26 cellular contexts compared by ENCODE assay signal in genomic region chr13:21100994-21101757, GRCh38. TPM values are rescaled to one million over a fixed set of nuclear protein-coding genes. Genes with fewer than 3 reads are reported as not detected.
DNase-seq lines count a peak whose midpoint lies in the region; ATAC-seq, FAIRE-seq and TF ChIP-seq lines count a peak whose summit lies in the region.
"Had no signal": no experiment of that assay in that cellular context is flagged by ENCODE, and none has a peak within 500 bp of the region (broad histone marks: within the 10 kb centered on the region; RNA-seq: fewer than 3 reads in every experiment).

No MANE protein-coding gene starts in this region.

- H3K36me3 ChIP-seq in HepG2 (replicated peaks in 1 of 2; ENCODE audit: control insufficient read depth in 1 of 2, insufficient read depth in 2 of 2, low read length in 2 of 2) (no peaks in the 10 kb centered on the region), right lobe of liver (no peaks in the 10 kb centered on the region), testis (ENCODE audit: low read depth, missing control alignments) (no peaks in the 10 kb centered on the region)
- H3K36me3 ChIP-seq: BE2C; BLaER1 treated with 17β-estradiol and CSF1 and Interleukin-3, amounts not matched to agents 10 nM and 100 nM had no signal

- no TSS peak for BruUV-seq in HepG2 (replicated peaks; lab: Mats Ljungman, UMichigan)

- no peak for TF ChIP-seq CTCF in HepG2 (CRISPR knock-in tag; IDR thresholded peaks at IDR 0.05)
- TF ChIP-seq CTCF in right lobe of liver (IDR thresholded peaks at IDR 0.05): no peak
- TF ChIP-seq CTCF in chondrocyte (IDR thresholded peaks at IDR 0.05): no peak
- TF ChIP-seq CTCF in natural killer cell (IDR thresholded peaks at IDR 0.05): no peak
- no peak for TF ChIP-seq CTCF in testis (IDR thresholded peaks at IDR 0.05)

- TF ChIP-seq POLR2A in HepG2 (IDR thresholded peaks at IDR 0.05; ENCODE audit: insufficient read depth in 1 of 2, low read depth in 2 of 2, low read length in 2 of 2) (no peak), right lobe of liver (IDR thresholded peaks at IDR 0.05) (no peak), testis (IDR thresholded peaks at IDR 0.05) (no peak)

- intact Hi-C loops in HepG2 (cut with micrococcal nuclease; ENCODE audit: unreplicated experiment) (loop anchor here (1.0 kb wide), 1 partner anchor 31 kb away; no protein-coding TSS in a partner anchor), right lobe of liver (cut with DNase I) (no loop called here), natural killer cell (cut with micrococcal nuclease) (no loop called here), testis (cut with DNase I; ENCODE audit: low total_unique reads) (no loop called here)

- H3K36me3 Mint-ChIP-seq in chondrocyte (ENCODE audit: low read depth) (no peaks in the 10 kb centered on the region), natural killer cell (no peaks in the 10 kb centered on the region)
- H3K36me3 Mint-ChIP-seq: CD14-positive monocyte had no signal

- WGBS in HepG2 (ENCODE audit: low lambda C conversion rate): 17% methylated on average over 12 of the region's 12 CpGs
- WGBS in right lobe of liver (ENCODE audit: insufficient coverage, low coverage, low lambda C conversion rate, missing lambda C conversion rate): 60% methylated on average over 12 of the region's 12 CpGs
- WGBS in testis, 2 donors: 84 to 89% methylated on average over 12 of the region's 12 CpGs

- H2AFZ ChIP-seq in HepG2 (ENCODE audit: low read length): no peak overlapping the region
- H2AFZ ChIP-seq: GM23338 had no signal

- peak overlapping the region; percentile 81 for H3K27ac ChIP-seq in HepG2 (ENCODE audit: extremely low read length, insufficient read depth, low read length)
- no peak overlapping the region for H3K27ac ChIP-seq in right lobe of liver
- H3K27ac ChIP-seq in testis: no peak overlapping the region
- H3K27ac ChIP-seq: A549; BLaER1 treated with 17β-estradiol and CSF1 and Interleukin-3, amounts not matched to agents 10 nM and 100 nM had no signal

- ATAC-seq in HepG2 (peak; percentile 92), right lobe of liver (no peak), natural killer cell (no peak)
- ATAC-seq: A549, GM12878, GM23338, HCT116 had no signal

- in situ Hi-C loops in HepG2 (cut with HindIII; ENCODE audit: extremely low pct_ligation_motif_present, low pct_unique_long_range_greater_than_20kb): no loop called here

- H4K20me1 ChIP-seq in HepG2 (ENCODE audit: insufficient read depth, low read length): no peaks in the 10 kb centered on the region
- H4K20me1 ChIP-seq: BLaER1 treated with 17β-estradiol and CSF1 and Interleukin-3, amounts not matched to agents 10 nM and 100 nM had no signal

- no peaks in the 10 kb centered on the region; a peak in 1 of 5 replicates for H3K27me3 ChIP-seq in HepG2 (ENCODE audit: control insufficient read depth in 1 of 2, insufficient read depth in 2 of 2, low read length in 2 of 2)
- no peaks in the 10 kb centered on the region for H3K27me3 ChIP-seq in right lobe of liver
- H3K27me3 ChIP-seq in testis: no peaks in the 10 kb centered on the region
- H3K27me3 ChIP-seq: BLaER1 treated with 17β-estradiol and CSF1 and Interleukin-3, amounts not matched to agents 10 nM and 100 nM had no signal

- H3K27me3 Mint-ChIP-seq in chondrocyte (ENCODE audit: low read depth) (no peaks in the 10 kb centered on the region), natural killer cell (ENCODE audit: low read depth in 2 of 2) (peaks cover 0 to 3% of the 10 kb centered on the region in 2 donors)
- H3K27me3 Mint-ChIP-seq: CD4-positive, alpha-beta T cell had no signal

- POLR2A ChIA-PET in HepG2 (lab: Yijun Ruan, JAX): interaction anchor here (0.6 to 2.3 kb wide), 10 partner anchors 15 to 503 kb away, joined by 3 to 15 read pairs (median 4); partner anchors contain the start of genes LATS2, MICU2, MRPL57 and SKA3

- H3K4me3 Mint-ChIP-seq in chondrocyte (ENCODE audit: unreplicated experiment): no peak overlapping the region
- no peak overlapping the region for H3K4me3 Mint-ChIP-seq in natural killer cell
- H3K4me3 Mint-ChIP-seq: CD14-positive monocyte; CD4-positive, alpha-beta T cell; GM23338; H9 had no signal

- FAIRE-seq in HepG2 (lab: Jason Lieb, UNC): peak; percentile 99
- FAIRE-seq: A549, D721Med, GM12878, GM18507 had no signal

- peak overlapping the region; percentile 77 for H3K4me2 ChIP-seq in HepG2 (ENCODE audit: low read depth, low read length)
- H3K4me2 ChIP-seq: A549; BLaER1 treated with 17β-estradiol and CSF1 and Interleukin-3, amounts not matched to agents 10 nM and 100 nM; GM23338 had no signal

- TF ChIP-seq EP300 in HepG2 (IDR thresholded peaks at IDR 0.05; ENCODE audit: low read depth in 2 of 2, low read length in 2 of 2) (peak in 1 of 2 experiments; percentile 87; a peak in 2 of 4 replicates), HepG2 (CRISPR knock-in tag; IDR thresholded peaks at IDR 0.05; ENCODE audit: borderline replicate concordance) (peak; percentile 60; the same call in 1 of the 2 replicates)

- H3K4me1 Mint-ChIP-seq in chondrocyte (ENCODE audit: low read depth) (peaks cover 20% of the 10 kb centered on the region), natural killer cell (no peaks in the 10 kb centered on the region)
- H3K4me1 Mint-ChIP-seq: GM23338 had no signal

- H3K9me3 Mint-ChIP-seq in chondrocyte (ENCODE audit: low read depth) (no peaks in the 10 kb centered on the region), natural killer cell (no peaks in the 10 kb centered on the region)
- H3K9me3 Mint-ChIP-seq: CD4-positive, alpha-beta T cell; GM23338; H9 had no signal

- peak overlapping the region; percentile 71; the same call in 1 of the 2 replicates for H3K9ac ChIP-seq in HepG2 (ENCODE audit: insufficient read depth, low read depth, low read length)
- H3K9ac ChIP-seq: BLaER1 treated with 17β-estradiol and CSF1 and Interleukin-3, amounts not matched to agents 10 nM and 100 nM had no signal

- DNase-seq in HepG2 (ENCODE audit: low spot score) (peak; percentile 96), right lobe of liver (no peak), HuH-7 (ENCODE audit: low spot score) (peak; percentile 39), chondrocyte (ENCODE audit: low spot score) (no peak), natural killer cell (no peak), testis (no peak), NCI-H1417 (lab: John Stamatoyannopoulos, UW) (no peak)
- DNase-seq: 8988T; ACHN; AML-193; BE2C; Caco-2; CD4-positive, alpha-beta T cell; DMS 273 treated with DMSO at 0.1 percent for 48 hours; DMS79; EL; GDM1; H9 had no signal

- peak overlapping the region; percentile 32 for H3K27ac Mint-ChIP-seq in chondrocyte (ENCODE audit: unreplicated experiment)
- H3K27ac Mint-ChIP-seq in natural killer cell: no peak overlapping the region
- H3K27ac Mint-ChIP-seq: CD4-positive, alpha-beta T cell; GM23338; H9 had no signal

- TF ChIP-seq RAD21 in HepG2 (CRISPR knock-in tag; IDR thresholded peaks at IDR 0.05): no peak

- CTCF ChIA-PET in HepG2 (lab: Yijun Ruan, JAX; ENCODE audit: low intra/inter-chr PET ratio, low total read pairs): no interaction called here

- H3K9me3 ChIP-seq in HepG2 (ENCODE audit: low read length): no peaks in the 10 kb centered on the region
- no peaks in the 10 kb centered on the region for H3K9me3 ChIP-seq in right lobe of liver
- H3K9me3 ChIP-seq in testis: no peaks in the 10 kb centered on the region
- H3K9me3 ChIP-seq: A549, BE2C had no signal

- H3K4me3 ChIP-seq in HepG2 (replicated peaks in 1 of 3; ENCODE audit: insufficient read depth in 1 of 3, low read depth in 2 of 3, low read length in 3 of 3) (peak overlapping the region in 2 of 3 experiments; percentile 24 to 65; a peak in 3 of 6 replicates), right lobe of liver (no peak overlapping the region), testis (no peak overlapping the region)
- H3K4me3 ChIP-seq: A549; BLaER1 treated with 17β-estradiol and CSF1 and Interleukin-3, amounts not matched to agents 10 nM and 100 nM; GM12878; GM23338 had no signal

- H3K4me1 ChIP-seq in HepG2 (ENCODE audit: insufficient read depth, low read length) (peaks cover 52% of the 10 kb centered on the region), right lobe of liver (no peaks in the 10 kb centered on the region), testis (no peaks in the 10 kb centered on the region)
- H3K4me1 ChIP-seq: A549; BE2C; BLaER1 treated with 17β-estradiol and CSF1 and Interleukin-3, amounts not matched to agents 10 nM and 100 nM; Caco-2 had no signal

- H3K79me2 ChIP-seq in HepG2 (ENCODE audit: insufficient read depth, low read length): no peaks in the 10 kb centered on the region

RNA-seq across cellular contexts. Expression of gene SAP18, which starts 38.7 kb away (rescaled TPM):
- total RNA-seq in HepG2 (2016; rRNA removed; fragmentation: Illumina TruSeq; extraction: Trizol): 173 and 251 TPM in 2 replicates
- 49.2 and 61.1 TPM in 2 replicates for total RNA-seq in HepG2 (2016; cell fraction: cytosol; rRNA removed; fragmentation: Illumina TruSeq; extraction: Trizol; ENCODE audit: low read depth)
- total RNA-seq in HepG2 (2016; cell fraction: insoluble cytoplasmic fraction; rRNA removed; fragmentation: Illumina TruSeq; extraction: Trizol): 172 and 283 TPM in 2 replicates
- 49.8 and 50.3 TPM in 2 replicates for total RNA-seq in HepG2 (2016; cell fraction: membrane; rRNA removed; fragmentation: Illumina TruSeq; extraction: Trizol)
- 53.8 and 59.6 TPM in 2 replicates for total RNA-seq in HepG2 (2016; cell fraction: nucleus; rRNA removed; fragmentation: Illumina TruSeq; extraction: Trizol)
- 51.8 and 70.6 TPM in 2 replicates for polyA plus RNA-seq in HepG2 (2011; rRNA removed)
- 19.5 and 28.1 TPM in 2 replicates for polyA plus RNA-seq in HepG2 (2011; cell fraction: cytosol; rRNA removed)
- 8.5 and 14.1 TPM in 2 replicates for polyA plus RNA-seq in HepG2 (2011; cell fraction: nucleus; rRNA removed)
- polyA plus RNA-seq in HepG2 (2012): 141 and 173 TPM in 2 replicates
- 63.3 and 66.1 TPM in 2 replicates for polyA plus RNA-seq in HepG2 (2016; cell fraction: cytosol; fragmentation: Illumina TruSeq; extraction: Trizol; ENCODE audit: low read depth)
- polyA plus RNA-seq in HepG2 (2016; cell fraction: insoluble cytoplasmic fraction; fragmentation: Illumina TruSeq; extraction: Trizol; ENCODE audit: low read depth): 371 and 383 TPM in 2 replicates
- polyA plus RNA-seq in HepG2 (2016; cell fraction: membrane; fragmentation: Illumina TruSeq; extraction: Trizol; ENCODE audit: low read depth): 53.3 and 57.7 TPM in 2 replicates
- polyA plus RNA-seq in HepG2 (2016; cell fraction: nucleus; fragmentation: Illumina TruSeq; extraction: Trizol; ENCODE audit: insufficient read depth, low read depth): 143 and 153 TPM in 2 replicates
- polyA minus RNA-seq in HepG2 (2011; rRNA and poly(A)+ RNA removed; ENCODE audit: low replicate concordance): 3.5 and 5.1 TPM in 2 replicates
- 6.9 and 13.9 TPM in 2 replicates for polyA minus RNA-seq in HepG2 (2011; cell fraction: cytosol; rRNA and poly(A)+ RNA removed)
- 35.3 and 41.3 TPM in 2 replicates for polyA minus RNA-seq in HepG2 (2011; cell fraction: nucleus; rRNA and poly(A)+ RNA removed)
- total RNA-seq in right lobe of liver: 100 to 1,000 TPM in 3 of 6 experiments, 10 to 100 TPM in 3; 33.1 to 119 (median 95.6) TPM
- 172 to 216 TPM (median 176 TPM) in 3 replicates for total RNA-seq in chondrocyte
- total RNA-seq in natural killer cell: 100 to 1,000 TPM; 195 to 228 (median 225) TPM
- 10 to 100 TPM; 91.6 to 93.7 TPM for total RNA-seq in testis
- polyA plus RNA-seq in testis (ENCODE audit: insufficient read depth, low read depth, low replicate concordance): 363 TPM

RNA-seq across cellular contexts. Expression of gene LATS2, which starts 39.8 kb away (rescaled TPM):
- total RNA-seq in HepG2 (2016; rRNA removed; fragmentation: Illumina TruSeq; extraction: Trizol): 7.1 and 7.3 TPM in 2 replicates
- 1.7 and 1.8 TPM in 2 replicates for total RNA-seq in HepG2 (2016; cell fraction: cytosol; rRNA removed; fragmentation: Illumina TruSeq; extraction: Trizol; ENCODE audit: low read depth)
- 7.0 and 7.2 TPM in 2 replicates for total RNA-seq in HepG2 (2016; cell fraction: insoluble cytoplasmic fraction; rRNA removed; fragmentation: Illumina TruSeq; extraction: Trizol)
- total RNA-seq in HepG2 (2016; cell fraction: membrane; rRNA removed; fragmentation: Illumina TruSeq; extraction: Trizol): 4.2 and 4.3 TPM in 2 replicates
- 6.9 and 7.7 TPM in 2 replicates for total RNA-seq in HepG2 (2016; cell fraction: nucleus; rRNA removed; fragmentation: Illumina TruSeq; extraction: Trizol)
- 8.5 and 9.1 TPM in 2 replicates for polyA plus RNA-seq in HepG2 (2011; rRNA removed)
- 6.4 and 10.3 TPM in 2 replicates for polyA plus RNA-seq in HepG2 (2011; cell fraction: cytosol; rRNA removed)
- polyA plus RNA-seq in HepG2 (2011; cell fraction: nucleus; rRNA removed): 11.4 and 12.5 TPM in 2 replicates
- 10.4 and 11.8 TPM in 2 replicates for polyA plus RNA-seq in HepG2 (2012)
- 0.38 TPM in 2 replicates for polyA plus RNA-seq in HepG2 (2016; cell fraction: cytosol; fragmentation: Illumina TruSeq; extraction: Trizol; ENCODE audit: low read depth)
- polyA plus RNA-seq in HepG2 (2016; cell fraction: insoluble cytoplasmic fraction; fragmentation: Illumina TruSeq; extraction: Trizol; ENCODE audit: low read depth): 10.2 and 11.9 TPM in 2 replicates
- polyA plus RNA-seq in HepG2 (2016; cell fraction: membrane; fragmentation: Illumina TruSeq; extraction: Trizol; ENCODE audit: low read depth): 2.2 and 2.4 TPM in 2 replicates
- polyA plus RNA-seq in HepG2 (2016; cell fraction: nucleus; fragmentation: Illumina TruSeq; extraction: Trizol; ENCODE audit: insufficient read depth, low read depth): 13.3 and 13.4 TPM in 2 replicates
- polyA minus RNA-seq in HepG2 (2011; rRNA and poly(A)+ RNA removed; ENCODE audit: low replicate concordance): 11.2 and 18.2 TPM in 2 replicates
- 11.8 and 11.9 TPM in 2 replicates for polyA minus RNA-seq in HepG2 (2011; cell fraction: cytosol; rRNA and poly(A)+ RNA removed)
- polyA minus RNA-seq in HepG2 (2011; cell fraction: nucleus; rRNA and poly(A)+ RNA removed): 10.8 and 11.6 TPM in 2 replicates
- 10 to 100 TPM in 2 of 6 experiments, 1 to 10 TPM in 4; 6.8 to 12.8 (median 8.7) TPM for total RNA-seq in right lobe of liver
- total RNA-seq in chondrocyte: 58.1 to 104 TPM (median 100 TPM) in 3 replicates
- total RNA-seq in natural killer cell: 10 to 100 TPM; 28.8 to 34.8 (median 29.0) TPM
- total RNA-seq in testis: 10 to 100 TPM; 36.5 to 40.2 TPM
- 35.6 TPM for polyA plus RNA-seq in testis (ENCODE audit: insufficient read depth, low read depth, low replicate concordance)

Comparison
In these comparisons a context has a peak if more than half of its experiments do, and no peak if none do; other contexts are left out.
1. DNase-seq: peak in HepG2 (single experiment) and HuH-7 (single experiment); none in right lobe of liver (0 of 3), chondrocyte (single experiment), natural killer cell (single experiment), testis (single experiment) and NCI-H1417 (0 of 3).
2. H3K4me3 ChIP-seq: peak in HepG2 (2 of 3); none in right lobe of liver (0 of 3) and testis (0 of 2).